In the genomic region with DNA sequence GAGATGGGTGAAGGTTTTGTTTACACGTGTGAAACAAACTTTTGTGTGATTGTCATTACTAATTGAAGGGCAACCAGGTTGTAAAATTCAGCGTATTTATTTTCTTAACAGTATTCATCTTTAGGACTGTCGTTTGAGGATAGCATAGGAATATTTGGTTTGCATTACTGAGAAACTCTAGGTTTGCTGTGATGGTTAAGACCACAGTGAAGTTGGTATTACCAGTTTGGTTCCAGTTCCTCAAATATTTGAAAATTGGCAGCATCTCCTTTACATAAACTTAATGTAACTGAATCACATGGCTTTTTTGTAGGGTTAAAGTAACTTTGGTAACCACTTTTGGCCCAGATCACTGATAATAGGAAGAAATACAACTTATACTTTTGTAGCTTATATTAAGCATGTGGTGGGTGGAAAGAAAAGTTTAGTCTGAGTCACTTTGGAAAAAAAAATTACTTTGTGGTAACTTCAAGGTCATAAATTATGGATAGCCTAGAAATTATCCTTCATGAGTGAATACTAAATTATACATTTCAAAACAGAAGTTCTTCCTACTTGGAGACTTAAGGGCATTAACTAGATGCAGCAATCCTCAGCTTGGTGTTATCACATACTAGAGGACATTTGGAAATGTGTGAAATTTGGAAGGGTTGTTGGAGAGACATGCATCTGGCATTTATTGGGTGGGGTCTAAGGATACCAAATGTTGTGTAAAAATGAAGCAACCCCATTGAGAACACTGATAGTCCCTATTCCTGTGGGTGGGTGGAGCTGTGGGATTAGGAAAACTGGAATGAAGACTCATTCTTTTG, we compare ENCODE assay signal across 19 cellular contexts. TPM values are rescaled to one million over a fixed set of nuclear protein-coding genes. Genes with fewer than 3 reads are reported as not detected.
DNase-seq lines count a peak whose midpoint lies in the region; ATAC-seq and TF ChIP-seq lines count a peak whose summit lies in the region.
"Had no signal": no experiment of that assay in that cellular context is flagged by ENCODE, and none has a peak within 500 bp of the region (broad histone marks: within the 10 kb centered on the region; RNA-seq: fewer than 3 reads in every experiment).

No MANE protein-coding gene starts in this region.

- H3K4me3 ChIP-seq in SK-N-SH (ENCODE audit: low read depth in 2 of 2, low read length in 1 of 2) = no peak overlapping the region
- no peak overlapping the region for H3K4me3 ChIP-seq in fibroblast of the aortic adventitia (ENCODE audit: low read depth, low read length)
- no peak overlapping the region for H3K4me3 ChIP-seq in esophagus squamous epithelium
- H3K4me3 ChIP-seq in colonic mucosa = no peak overlapping the region
- H3K4me3 ChIP-seq: prostate gland, SJCRH30 had no signal

- ATAC-seq in SK-N-SH treated with all-trans-retinoic acid at 6 μM for 48 hours = no peak
- ATAC-seq in stimulated activated effector memory CD8-positive, alpha-beta T cell treated with anti-CD3 and anti-CD28 coated beads, Interleukin-12 subunit alpha, Interleukin-12 subunit beta, amount 100 ng/mL, for 72 hours = peak; percentile 24

- no peaks in the 10 kb centered on the region for H3K27me3 ChIP-seq in SK-N-SH (ENCODE audit: insufficient read depth)
- H3K27me3 ChIP-seq in esophagus squamous epithelium = no peaks in the 10 kb centered on the region
- H3K27me3 ChIP-seq in colonic mucosa = no peaks in the 10 kb centered on the region
- H3K27me3 ChIP-seq: SJCRH30 had no signal

- H3K9me3 Mint-ChIP-seq in stimulated activated effector memory CD8-positive, alpha-beta T cell treated with anti-CD3 and anti-CD28 coated beads, Interleukin-12 subunit alpha, Interleukin-12 subunit beta, amount 100 ng/mL, for 72 hours = no peaks in the 10 kb centered on the region

- intact Hi-C loops in esophagus squamous epithelium (cut with DNase I) (no loop called here), colonic mucosa (cut with DNase I) (no loop called here)

- peaks cover 93% of the 10 kb centered on the region for H3K79me2 ChIP-seq in SK-N-SH (ENCODE audit: insufficient read depth)

- POLR2A ChIA-PET in SK-N-SH (lab: Yijun Ruan, JAX) = no interaction called here
- POLR2A ChIA-PET in HEK293T (lab: Yijun Ruan, JAX) = interaction anchor here (0.8 to 1.1 kb wide), 2 partner anchors 34 to 140 kb away, joined by 3 read pairs; a partner anchor contains a TSS

- H3K4me1 Mint-ChIP-seq in stimulated activated effector memory CD8-positive, alpha-beta T cell treated with anti-CD3 and anti-CD28 coated beads, Interleukin-12 subunit alpha, Interleukin-12 subunit beta, amount 100 ng/mL, for 72 hours = peaks cover 32% of the 10 kb centered on the region

- H3K36me3 Mint-ChIP-seq in stimulated activated effector memory CD8-positive, alpha-beta T cell treated with anti-CD3 and anti-CD28 coated beads, Interleukin-12 subunit alpha, Interleukin-12 subunit beta, amount 100 ng/mL, for 72 hours = peaks cover 97% of the 10 kb centered on the region

- no peak overlapping the region for H3K4me3 Mint-ChIP-seq in stimulated activated effector memory CD8-positive, alpha-beta T cell treated with anti-CD3 and anti-CD28 coated beads, Interleukin-12 subunit alpha, Interleukin-12 subunit beta, amount 100 ng/mL, for 72 hours
- H3K4me3 Mint-ChIP-seq: dendritic cell treated with granulocyte-macrophage colony-stimulating factor and Interleukin-4, amounts not matched to agents 40 ng/mL and 50 ng/mL, for 4 days had no signal

- CTCF ChIA-PET in SK-N-SH (lab: Yijun Ruan, JAX) (interaction anchor here (1.2 to 1.3 kb wide), 2 partner anchors 10 to 337 kb away, joined by 4 to 5 read pairs; no protein-coding TSS in a partner anchor), HEK293T (lab: Yijun Ruan, JAX) (no interaction called here)

- no peak overlapping the region for H3K4me2 ChIP-seq in SK-N-SH

- H3K27ac ChIP-seq in SK-N-SH (ENCODE audit: low read depth in 2 of 2, low read length in 1 of 2) = no peak overlapping the region
- H3K27ac ChIP-seq in esophagus squamous epithelium = no peak overlapping the region
- no peak overlapping the region for H3K27ac ChIP-seq in colonic mucosa
- H3K27ac ChIP-seq: prostate gland, SJCRH30 had no signal

- WGBS in SK-N-SH (ENCODE audit: low lambda C conversion rate) = 99% methylated on average over 3 of the region's 3 CpGs
- WGBS in esophagus squamous epithelium, 2 donors = 76 to 89% methylated on average over 3 of the region's 3 CpGs

- H3K9me3 ChIP-seq in SK-N-SH (no peaks in the 10 kb centered on the region), esophagus squamous epithelium (no peaks in the 10 kb centered on the region), colonic mucosa (no peaks in the 10 kb centered on the region)
- H3K9me3 ChIP-seq: prostate gland, SJCRH30 had no signal

- peaks cover 9% of the 10 kb centered on the region for H4K20me1 ChIP-seq in SK-N-SH (ENCODE audit: insufficient read depth)

- H3K9me2 ChIP-seq in SK-N-SH = no peaks in the 10 kb centered on the region

- H3K27ac Mint-ChIP-seq in stimulated activated effector memory CD8-positive, alpha-beta T cell treated with anti-CD3 and anti-CD28 coated beads, Interleukin-12 subunit alpha, Interleukin-12 subunit beta, amount 100 ng/mL, for 72 hours = peak overlapping the region; percentile 72
- H3K27ac Mint-ChIP-seq: dendritic cell treated with granulocyte-macrophage colony-stimulating factor and Interleukin-4, amounts not matched to agents 40 ng/mL and 50 ng/mL, for 4 days had no signal

- TF ChIP-seq CTCF in SK-N-SH (IDR thresholded peaks at IDR 0.05) (no peak), fibroblast of the aortic adventitia (IDR thresholded peaks at IDR 0.05; ENCODE audit: insufficient read depth, low read length) (no peak), esophagus squamous epithelium (IDR thresholded peaks at IDR 0.05) (no peak), colonic mucosa (IDR thresholded peaks at IDR 0.05) (no peak)

- TF ChIP-seq POLR2A in esophagus squamous epithelium (IDR thresholded peaks at IDR 0.05) = no peak

- H3F3A ChIP-seq in SK-N-SH (replicated peaks; ENCODE audit: insufficient read depth) = peaks cover 22% of the 10 kb centered on the region

- no peak overlapping the region for H2AFZ ChIP-seq in SK-N-SH (ENCODE audit: low read depth)

- H3K4me1 ChIP-seq in SK-N-SH (ENCODE audit: control insufficient read depth in 1 of 2, insufficient read depth in 2 of 2, low read depth in 1 of 2, low read length in 1 of 2) (peaks cover 0 to 7% of the 10 kb centered on the region in 2 experiments; a peak in 1 of 4 replicates), esophagus squamous epithelium (peaks cover 0 to 9% (median 0%) of the 10 kb centered on the region in 3 donors), colonic mucosa (no peaks in the 10 kb centered on the region)
- H3K4me1 ChIP-seq: prostate gland, SJCRH30 had no signal

- no peak for TF ChIP-seq RAD21 in SK-N-SH (IDR thresholded peaks at IDR 0.05; ENCODE audit: low read length)

- no peak overlapping the region for H3K9ac ChIP-seq in SK-N-SH
- no peak overlapping the region for H3K9ac ChIP-seq in colonic mucosa (ENCODE audit: low read depth in 2 of 2, low read length in 2 of 2)

- peaks cover 77 to 84% of the 10 kb centered on the region in 2 experiments for H3K36me3 ChIP-seq in SK-N-SH (replicated peaks in 1 of 2; ENCODE audit: control insufficient read depth in 1 of 2, insufficient read depth in 2 of 2, low read length in 1 of 2)
- H3K36me3 ChIP-seq in esophagus squamous epithelium = peaks cover 0 to 92% (median 31%) of the 10 kb centered on the region in 3 donors
- H3K36me3 ChIP-seq in colonic mucosa = peaks cover 2% of the 10 kb centered on the region

- no peak for TF ChIP-seq EP300 in SK-N-SH (IDR thresholded peaks at IDR 0.05; ENCODE audit: borderline replicate concordance in 1 of 2, low read depth in 1 of 2, low read length in 1 of 2)

- DNase-seq in SK-N-SH (no peak), MV-4-11 (lab: John Stamatoyannopoulos, UW) (peak; percentile 86), fibroblast of the aortic adventitia (ENCODE audit: low read depth) (peak; percentile 89), HEK293T (ENCODE audit: extremely low spot score) (no peak), esophagus squamous epithelium (lab: John Stamatoyannopoulos, UW) (no peak), colonic mucosa (no peak)
- DNase-seq in stimulated activated effector memory CD8-positive, alpha-beta T cell treated with anti-CD3 and anti-CD28 coated beads, Interleukin-12 subunit alpha, Interleukin-12 subunit beta, amount 100 ng/mL, for 72 hours (ENCODE audit: low spot score in 2 of 2) = no peak
- DNase-seq: 8988T; activated gamma-delta T cell treated with Interleukin-2 at 50 U/mL for 16 hours; DMS79 treated with DMSO at 0.1 percent for 48 hours; glutamatergic neuron; NCI-H187; NCI-H748 treated with DMSO at 0.1 percent for 48 hours; SJCRH30; stimulated activated CD4-positive, alpha-beta T cell treated with anti-CD3 and anti-CD28 coated beads, Interleukin-4, amount 100 ng/mL, for 4 hours; substantia nigra had no signal

TF ChIP-seq in SK-N-SH, 30 proteins besides CTCF, POLR2A, EP300 and RAD21:
- TF ChIP-seq JUND (IDR thresholded peaks at IDR 0.05) (0 out of 2 replicates have a peak, but pooled peaks have one; percentile 13), NRF1 (IDR thresholded peaks at IDR 0.05; ENCODE audit: low read depth, low read length) (no peak)

TF ChIP-seq in SK-N-SH treated with all-trans-retinoic acid at 6 μM for 48 hours, 23 proteins besides CTCF, POLR2A, EP300 and RAD21:
- TF ChIP-seq ZNF70 (CRISPR knock-in tag; IDR thresholded peaks at IDR 0.05) = no peak

TF ChIP-seq in HEK293T, 16 proteins besides CTCF, POLR2A, EP300 and RAD21:
- TF ChIP-seq HDGF (IDR thresholded peaks at IDR 0.05; ENCODE audit: borderline replicate concordance) = no peak
- no peak for TF ChIP-seq LEF1 (IDR thresholded peaks at IDR 0.05; ENCODE audit: borderline replicate concordance)
- no peak for TF ChIP-seq NFRKB (IDR thresholded peaks at IDR 0.05)
- no peak for TF ChIP-seq FOXK2 (IDR thresholded peaks at IDR 0.05)
TF ChIP-seq in HEK293T: peak in this region for 0.

RNA-seq across cellular contexts. Expression of a gene that starts 33.9 kb away (rescaled TPM):
- 21.7 and 25.1 TPM in 2 replicates for polyA plus RNA-seq in SK-N-SH (2012; rRNA removed)
- polyA plus RNA-seq in SK-N-SH (2012; cell fraction: cytosol; rRNA removed) = 28.6 and 28.8 TPM in 2 replicates
- 17.3 and 24.7 TPM in 2 replicates for polyA plus RNA-seq in SK-N-SH (2012; cell fraction: nucleus; rRNA removed)
- 161 and 239 TPM in 2 replicates for total RNA-seq in fibroblast of the aortic adventitia (ENCODE audit: low replicate concordance)
- total RNA-seq in esophagus squamous epithelium = 100 to 1,000 TPM in 3 of 4 donors, 10 to 100 TPM in 1; 99.8 to 119 (median 109) TPM
- total RNA-seq in colonic mucosa = 100 to 1,000 TPM; 136 to 203 TPM

RNA-seq across cellular contexts. Expression of a gene that starts 47.2 kb away (rescaled TPM):
- polyA plus RNA-seq in SK-N-SH (2012; rRNA removed) = 344 and 497 TPM in 2 replicates
- 405 and 434 TPM in 2 replicates for polyA plus RNA-seq in SK-N-SH (2012; cell fraction: cytosol; rRNA removed)
- 101 and 168 TPM in 2 replicates for polyA plus RNA-seq in SK-N-SH (2012; cell fraction: nucleus; rRNA removed)
- total RNA-seq in fibroblast of the aortic adventitia (ENCODE audit: low replicate concordance) (28.6 and 66.6 TPM in 2 replicates), esophagus squamous epithelium (100 to 1,000 TPM in 1 of 4 donors, 10 to 100 TPM in 3; 56.0 to 109 (median 74.5) TPM), colonic mucosa (10 to 100 TPM; 54.6 to 62.4 TPM)

Comparison
In these comparisons a context has a peak if more than half of its experiments do, and no peak if none do; other contexts are left out.
1. DNase-seq: peak in MV-4-11 (single experiment) and fibroblast of the aortic adventitia (single experiment); none in SK-N-SH (single experiment), stimulated activated effector memory CD8-positive, alpha-beta T cell treated with anti-CD3 and anti-CD28 coated beads, Interleukin-12 subunit alpha, Interleukin-12 subunit beta, amount 100 ng/mL, for 72 hours (0 of 2), HEK293T (single experiment), esophagus squamous epithelium (single experiment) and colonic mucosa (single experiment).